Comparison of ENCODE assay signal across 10 cellular contexts in genomic region chr10:72058989-72059842, GRCh38. TPM values are rescaled to one million over a fixed set of nuclear protein-coding genes. Genes with fewer than 3 reads are reported as not detected.
A peak's percentile ranks its signal among the peaks of the same experiment; 100 is the strongest.
DNase-seq lines count a peak whose midpoint lies in the region; ATAC-seq, FAIRE-seq and TF ChIP-seq lines count a peak whose summit lies in the region.
"Had no signal": no experiment of that assay in that cellular context is flagged by ENCODE, and none has a peak within 500 bp of the region (broad histone marks: within the 10 kb centered on the region; RNA-seq: fewer than 3 reads in every experiment).

No MANE protein-coding gene starts in this region.

- H3K4me3 ChIP-seq in GM12878 = no peak overlapping the region
- H3K4me3 ChIP-seq in neuronal stem cell (ENCODE audit: low read length in 2 of 2) = no peak overlapping the region
- H3K4me3 ChIP-seq: gastroesophageal sphincter had no signal

- peak overlapping the region; percentile 24; the same call in 1 of the 2 replicates for H3K4me2 ChIP-seq in GM12878 (ENCODE audit: control insufficient read depth, insufficient read depth)
- H3K4me2 ChIP-seq in neuronal stem cell (ENCODE audit: insufficient read depth, low read length, poor library complexity, severe bottlenecking) = no peak overlapping the region

- WGBS in GM12878 (ENCODE audit: insufficient coverage, insufficient replicate concordance, low lambda C conversion rate, missing lambda C conversion rate) = 50% methylated on average over 21 of the region's 21 CpGs
- no CpG with 5 or more reads among the region's 21 CpGs for WGBS in neuronal stem cell (ENCODE audit: extremely low coverage in 2 of 2, insufficient read length in 2 of 2, insufficient replicate concordance in 1 of 2), 2 donors

- H3K9me3 ChIP-seq in GM12878 (replicated peaks; ENCODE audit: control insufficient read depth, insufficient read depth, low read length) (no peaks in the 10 kb centered on the region), neuronal stem cell (replicated peaks in 1 of 2; ENCODE audit: control insufficient read depth in 2 of 2, insufficient read depth in 1 of 2, low read depth in 1 of 2, low read length in 2 of 2) (no peaks in the 10 kb centered on the region)
- H3K9me3 ChIP-seq: gastroesophageal sphincter had no signal

- no TSS peak for BruUV-seq in GM12878 (replicated peaks; lab: Mats Ljungman, UMichigan)

- H4K8ac ChIP-seq in neuronal stem cell (ENCODE audit: low read depth, low read length) = no peak overlapping the region

- intact Hi-C loops in GM12878 (cut with micrococcal nuclease; ENCODE audit: unreplicated experiment) = no loop called here

- no peak for DNase-seq in activated CD4-positive, CD25-positive, alpha-beta regulatory T cell treated with anti-CD3 and anti-CD28 coated beads, Interleukin-2, amount 50 U/mL, for 72 hours
- peak; percentile 43 for DNase-seq in T follicular helper cell (ENCODE audit: low read depth)
- DNase-seq in GM12878 (ENCODE audit: low read depth, low spot score) = no peak
- no peak for DNase-seq in neuronal stem cell (ENCODE audit: low spot score)
- DNase-seq in SW480 (ENCODE audit: low spot score) = no peak
- DNase-seq in DMS 273 (lab: John Stamatoyannopoulos, UW; ENCODE audit: unreplicated experiment) = no peak

- H2AFZ ChIP-seq in GM12878 (ENCODE audit: control insufficient read depth, low read depth, low read length) (peak overlapping the region; percentile 42; the same call in 1 of the 2 replicates), neuronal stem cell (ENCODE audit: low read length) (no peak overlapping the region)

- no peaks in the 10 kb centered on the region for H3K79me1 ChIP-seq in neuronal stem cell (ENCODE audit: low read depth, low read length)

- H3K27me3 ChIP-seq in GM12878 (replicated peaks in 1 of 2; ENCODE audit: control insufficient read depth in 2 of 2, insufficient read depth in 2 of 2, low read length in 1 of 2) = no peaks in the 10 kb centered on the region
- H3K27me3 ChIP-seq in neuronal stem cell (ENCODE audit: control insufficient read depth in 3 of 3, insufficient read depth in 3 of 3, low read depth in 1 of 3, low read length in 3 of 3) = no peaks in the 10 kb centered on the region

- POLR2A ChIA-PET in GM12878 (lab: Charles Lee) = interaction anchor here (0.5 to 1.4 kb wide), 4 partner anchors 10 to 740 kb away, joined by 3 to 5 read pairs (median 4); partner anchors contain the start of gene SLC29A3

- no peak overlapping the region for H3K18ac ChIP-seq in neuronal stem cell (ENCODE audit: low read length)

- no peak overlapping the region for H3K14ac ChIP-seq in neuronal stem cell (ENCODE audit: low read length)

- peak overlapping the region; percentile 55 for H3K4ac ChIP-seq in neuronal stem cell (ENCODE audit: low read length)

- TF ChIP-seq CTCF in GM12878 (IDR thresholded peaks at IDR 0.05 in 2 of 3, conservative IDR thresholded peaks at IDR 0.05 in 1 of 3; ENCODE audit: control insufficient read depth in 2 of 3, extremely low read depth in 1 of 3, insufficient read depth in 1 of 3, low read depth in 3 of 3, low read length in 3 of 3) = no peak

- ATAC-seq in activated CD4-positive, CD25-positive, alpha-beta regulatory T cell treated with anti-CD3 and anti-CD28 coated beads, Interleukin-2, amount 50 U/mL, for 24 hours = peak; percentile 59 to 76
- ATAC-seq in GM12878 (no peak), HG02623 (IDR thresholded peaks at IDR 0.05; ENCODE audit: unreplicated experiment) (no peak)
- ATAC-seq: gastroesophageal sphincter had no signal

- TF ChIP-seq RAD21 in GM12878 (IDR thresholded peaks at IDR 0.05; ENCODE audit: insufficient read depth, low read depth, low read length) = no peak

- no peak for TF ChIP-seq EP300 in GM12878 (IDR thresholded peaks at IDR 0.05; ENCODE audit: borderline replicate concordance in 1 of 2, control insufficient read depth in 1 of 2, low read depth in 2 of 2, low read length in 2 of 2)

- no peak overlapping the region for H4K91ac ChIP-seq in neuronal stem cell (ENCODE audit: low read depth, low read length, poor library complexity)

- no peaks in the 10 kb centered on the region for H4K20me1 ChIP-seq in GM12878 (ENCODE audit: control insufficient read depth, insufficient read depth)

- H3K27ac ChIP-seq in GM12878 (ENCODE audit: control insufficient read depth, insufficient read depth) (no peak overlapping the region), neuronal stem cell (replicated peaks; ENCODE audit: low read length) (no peak overlapping the region)
- H3K27ac ChIP-seq: gastroesophageal sphincter had no signal

- H2BK5ac ChIP-seq in neuronal stem cell (ENCODE audit: low read length) = no peak overlapping the region

- TF ChIP-seq POLR2A in GM12878 (IDR thresholded peaks at IDR 0.05; ENCODE audit: low read depth, low read length) = no peak

- H3K79me2 ChIP-seq in GM12878 (ENCODE audit: control insufficient read depth, insufficient read depth, low read length) = no peaks in the 10 kb centered on the region

- no peak for FAIRE-seq in GM12878 (lab: Jason Lieb, UNC)
- FAIRE-seq: A204.1 had no signal

- RAD21 ChIA-PET in GM12878 (lab: Charles Lee; ENCODE audit: unreplicated experiment) = interaction anchor here (0.6 to 6.1 kb wide), 12 partner anchors 10 to 278 kb away, joined by 3 to 64 read pairs (median 3); no protein-coding TSS in a partner anchor

- in situ Hi-C loops in GM12878 (cut with MboI) = no loop called here

- no peak overlapping the region for H3K9ac ChIP-seq in GM12878 (ENCODE audit: control insufficient read depth, insufficient read depth, low read length)
- no peak overlapping the region for H3K9ac ChIP-seq in neuronal stem cell (ENCODE audit: low read depth, low read length, poor library complexity)

- H2BK12ac ChIP-seq in neuronal stem cell (ENCODE audit: low read length) = peak overlapping the region; percentile 63

- H3K36me3 ChIP-seq in GM12878 (ENCODE audit: control insufficient read depth in 2 of 2, insufficient read depth in 2 of 2, low read length in 1 of 2) (no peaks in the 10 kb centered on the region), neuronal stem cell (replicated peaks in 1 of 2; ENCODE audit: control insufficient read depth in 2 of 2, insufficient read depth in 2 of 2, low read length in 2 of 2) (no peaks in the 10 kb centered on the region)
- H3K36me3 ChIP-seq: gastroesophageal sphincter had no signal

- H3K4me1 ChIP-seq in GM12878 (ENCODE audit: control insufficient read depth, insufficient read depth, low read length) = peaks cover 14% of the 10 kb centered on the region
- peaks cover 0 to 5% of the 10 kb centered on the region in 2 donors for H3K4me1 ChIP-seq in neuronal stem cell (ENCODE audit: control insufficient read depth in 2 of 2, insufficient read depth in 1 of 2, low read depth in 1 of 2, low read length in 2 of 2)
- H3K4me1 ChIP-seq: gastroesophageal sphincter had no signal

- H2BK120ac ChIP-seq in neuronal stem cell (ENCODE audit: low read depth, low read length) = peak overlapping the region; percentile 66

- SMC1A ChIA-PET in GM12878 (lab: Charles Lee; ENCODE audit: uncharacterized antibody, unreplicated experiment) = interaction anchor here (0.8 to 7.2 kb wide), 7 partner anchors 10 to 199 kb away, joined by 3 to 72 read pairs (median 4); partner anchors contain the start of gene ASCC1

- peak overlapping the region; percentile 6 for H3K23ac ChIP-seq in neuronal stem cell (ENCODE audit: low read depth, low read length, poor library complexity)

- H2AK5ac ChIP-seq in neuronal stem cell (ENCODE audit: low read depth, low read length) = peak overlapping the region; percentile 24

- CTCF ChIA-PET in GM12878 (lab: Yijun Ruan, JAX) = interaction anchor here (0.9 to 4.4 kb wide), 16 partner anchors 9 to 280 kb away, joined by 3 to 62 read pairs (median 4); no protein-coding TSS in a partner anchor

- H2BK15ac ChIP-seq in neuronal stem cell (ENCODE audit: low read length) = no peak overlapping the region

TF ChIP-seq in GM12878, 131 proteins besides CTCF, POLR2A, EP300 and RAD21 (continues in another document):
- TF ChIP-seq NR2F1 (conservative IDR thresholded peaks at IDR 0.05) (0 out of 2 replicates have a peak, but pooled peaks have one; percentile 29), BHLHE40 (IDR thresholded peaks at IDR 0.05; ENCODE audit: borderline replicate concordance in 1 of 2, low read depth in 2 of 2, low read length in 1 of 2) (no peak), CHD2 (IDR thresholded peaks at IDR 0.05; ENCODE audit: borderline replicate concordance, low read depth, low read length) (no peak)

RNA-seq across cellular contexts. Expression of gene SPOCK2, which starts 29.1 kb away (rescaled TPM):
- total RNA-seq in GM12878 (2013; cell fraction: nucleolus; rRNA removed) = 1.5 and 2.0 TPM in 2 replicates
- total RNA-seq in GM12878 (2014; rRNA removed) (0.40 and 0.65 TPM in 2 replicates), GM12878 (2014; rRNA removed; fragmentation: Illumina TruSeq; extraction: Trizol) (0.28 and 0.31 TPM in 2 replicates), GM12878 (2021) (1.3 and 1.5 TPM in 2 replicates)
- 0.35 TPM for polyA plus RNA-seq in GM12878 (2011; ENCODE audit: low read depth)
- polyA plus RNA-seq in GM12878 (2011; rRNA removed) (0.53 and 0.83 TPM in 2 replicates), GM12878 (2014; fragmentation: Illumina TruSeq; extraction: Trizol) (0.06 and 0.47 TPM in 2 replicates), GM12878 (2014; fragmentation: Nextera tagmentation; extraction: Ambion mirVana) (under 1 TPM; 0.02 TPM), GM12878 (2014; rRNA removed) (0.76 and 0.96 TPM in 2 replicates), GM12878 (2016; fragmentation: Nextera tagmentation; extraction: Ambion mirVana) (under 1 TPM; 0.69 to 0.74 TPM)
- polyA plus RNA-seq in GM12878 (2011; cell fraction: cytosol; rRNA removed) = 1.4 and 1.7 TPM in 2 replicates
- polyA plus RNA-seq in GM12878 (2011; cell fraction: nucleus; rRNA removed) = 1.5 and 1.8 TPM in 2 replicates
- polyA plus RNA-seq in GM12878 (2012) = 0.41 TPM in 2 replicates
- polyA minus RNA-seq in GM12878 (2011; rRNA and poly(A)+ RNA removed) = 1.3 and 2.2 TPM in 2 replicates
- 0.52 and 1.3 TPM in 2 replicates for polyA minus RNA-seq in GM12878 (2011; cell fraction: cytosol; rRNA and poly(A)+ RNA removed)
- polyA minus RNA-seq in GM12878 (2011; cell fraction: nucleus; rRNA and poly(A)+ RNA removed) = 1.2 and 2.4 TPM in 2 replicates
- 1.0 TPM for polyA plus RNA-seq in neuronal stem cell (2013, experiment 1 of 2)
- 1.0 TPM for polyA plus RNA-seq in neuronal stem cell (2013, experiment 2 of 2)

Comparison
In these comparisons a context has a peak if more than half of its experiments do, and no peak if none do; other contexts are left out.
1. ATAC-seq: peak in activated CD4-positive, CD25-positive, alpha-beta regulatory T cell treated with anti-CD3 and anti-CD28 coated beads, Interleukin-2, amount 50 U/mL, for 24 hours (2 of 2); none in GM12878 (single experiment) and HG02623 (single experiment).